ENCODE assay signal across 9 cellular contexts in the genomic region with DNA sequence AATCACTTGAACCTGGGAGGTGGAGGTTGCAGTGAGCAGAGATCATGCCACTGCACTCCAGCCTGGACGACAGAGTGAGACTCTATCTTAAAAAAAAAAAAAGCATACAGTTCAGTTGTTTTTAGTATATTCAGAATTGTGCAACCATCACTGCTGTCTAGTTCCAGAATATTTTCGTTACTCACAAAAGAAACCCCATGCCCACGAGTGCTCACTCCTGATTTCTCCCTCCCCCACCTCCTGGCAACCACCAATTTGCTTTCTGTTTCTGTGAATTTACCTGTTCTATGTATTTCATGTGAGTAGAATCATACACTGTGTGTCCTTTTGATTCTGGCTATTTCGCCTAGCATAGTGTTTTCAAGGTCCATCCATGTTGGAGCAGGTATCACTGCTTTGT. TPM values are rescaled to one million over a fixed set of nuclear protein-coding genes. Genes with fewer than 3 reads are reported as not detected.
DNase-seq lines count a peak whose midpoint lies in the region; ATAC-seq, FAIRE-seq and TF ChIP-seq lines count a peak whose summit lies in the region.
"Had no signal": no experiment of that assay in that cellular context is flagged by ENCODE, and none has a peak within 500 bp of the region (broad histone marks: within the 10 kb centered on the region; RNA-seq: fewer than 3 reads in every experiment).

No MANE protein-coding gene starts in this region.

- peaks cover 0 to 6% of the 10 kb centered on the region in 2 donors for H3K36me3 Mint-ChIP-seq in activated naive CD4-positive, alpha-beta T cell treated with anti-CD3 and anti-CD28 coated beads, Interleukin-2, amount 50 U/mL, for 72 hours
- no peaks in the 10 kb centered on the region for H3K36me3 Mint-ChIP-seq in naive B cell

- H3K79me2 ChIP-seq in ACC112 (ENCODE audit: control insufficient read depth, insufficient read depth, low read length, unreplicated experiment): peaks cover 37% of the 10 kb centered on the region

- peaks cover 48% of the 10 kb centered on the region for H3K4me1 ChIP-seq in ACC112 (ENCODE audit: control insufficient read depth, insufficient read depth, low read length, unreplicated experiment)

- no peaks in the 10 kb centered on the region for H3K27me3 Mint-ChIP-seq in naive B cell

- ATAC-seq in activated naive CD4-positive, alpha-beta T cell treated with anti-CD3 and anti-CD28 coated beads, Interleukin-2, amount 50 U/mL, for 72 hours: peak in 1 of 2 donors; percentile 8
- no peak for ATAC-seq in naive B cell (ENCODE audit: low read depth in 2 of 2)

- FAIRE-seq in RCC 7860 (lab: Jason Lieb, UNC): no peak
- no peak for FAIRE-seq in D721Med (lab: Jason Lieb, UNC)

- H3K9me3 Mint-ChIP-seq in activated naive CD4-positive, alpha-beta T cell treated with anti-CD3 and anti-CD28 coated beads, Interleukin-2, amount 50 U/mL, for 72 hours: no peaks in the 10 kb centered on the region
- H3K9me3 Mint-ChIP-seq in naive B cell: no peaks in the 10 kb centered on the region

- DNase-seq in MV-4-11 (lab: John Stamatoyannopoulos, UW) (peak; percentile 50), naive B cell (no peak), RCC 7860 (ENCODE audit: low spot score) (no peak), iPS-NIHi7 (ENCODE audit: extremely low spot score) (no peak), D721Med (ENCODE audit: insufficient read length, low spot score) (no peak), NCI-H510A (lab: John Stamatoyannopoulos, UW) (no peak)
- DNase-seq in activated naive CD4-positive, alpha-beta T cell treated with anti-CD3 and anti-CD28 coated beads, Interleukin-2, amount 50 U/mL, for 72 hours (ENCODE audit: low spot score in 2 of 2): no peak

- peak overlapping the region in 5 of 8 donors; percentile 3 to 70 (median 31) for H3K4me3 Mint-ChIP-seq in naive B cell

- no peaks in the 10 kb centered on the region for H3K27me3 ChIP-seq in ACC112 (ENCODE audit: insufficient read depth, low read length)

- H3K4me3 ChIP-seq in ACC112 (ENCODE audit: low read depth, low read length): peak overlapping the region; percentile 32; the same call in 1 of the 2 replicates
- H3K4me3 ChIP-seq: coronary artery had no signal

- H3K27ac ChIP-seq in ACC112 (ENCODE audit: low read depth, low read length): peak overlapping the region; percentile 78

- no peak for TF ChIP-seq CTCF in D721Med (IDR thresholded peaks at IDR 0.05; ENCODE audit: insufficient read depth, missing control alignments)

- H3K27ac Mint-ChIP-seq in activated naive CD4-positive, alpha-beta T cell treated with anti-CD3 and anti-CD28 coated beads, Interleukin-2, amount 50 U/mL, for 72 hours: peak overlapping the region; percentile 98 to 99
- H3K27ac Mint-ChIP-seq in naive B cell: peak overlapping the region in 5 of 6 donors; percentile 9 to 89 (median 72)

- peaks cover 50 to 70% (median 64%) of the 10 kb centered on the region in 3 donors for H3K4me1 Mint-ChIP-seq in naive B cell

- H3K36me3 ChIP-seq in ACC112 (ENCODE audit: insufficient read depth, low read length): no peaks in the 10 kb centered on the region

- no peak overlapping the region for H2AFZ ChIP-seq in ACC112 (ENCODE audit: low read length, unreplicated experiment)

RNA-seq across cellular contexts. Expression of a gene that starts 24.8 kb away (rescaled TPM):
- 10 to 100 TPM; 23.6 to 26.5 TPM for total RNA-seq in activated naive CD4-positive, alpha-beta T cell treated with anti-CD3 and anti-CD28 coated beads, Interleukin-2, amount 50 U/mL, for 72 hours
- 10 to 100 TPM in 4 of 6 donors, 1 to 10 TPM in 2; 4.3 to 15.1 (median 11.6) TPM for polyA plus RNA-seq in naive B cell (ENCODE audit: low read depth in 6 of 6)
